ENCODE assay signal across 7 cellular contexts in genomic region chr3:165504554-165504953, GRCh38.
"Had no signal": no experiment of that assay in that cellular context is flagged by ENCODE, and none has a peak within 500 bp of the region (broad histone marks: within the 10 kb centered on the region; RNA-seq: fewer than 3 reads in every experiment).

No MANE protein-coding gene starts in this region.

- H2AFZ ChIP-seq: GM23248 had no signal

- H3K4me3 Mint-ChIP-seq: H9 had no signal

- H3K4me1 Mint-ChIP-seq: H9 had no signal

- H3K4me3 ChIP-seq: GM23248 had no signal

- H3K9ac ChIP-seq: GM23248, KMS-11 had no signal

- H3K27ac ChIP-seq: GM23248, HL-60, KMS-11 had no signal

- H3K27ac Mint-ChIP-seq: H9 had no signal

- DNase-seq: GM23248, H9, HCEC 1CT, IMR-90, KBM-7 had no signal

- H3K4me2 ChIP-seq: KMS-11 had no signal
